ENCODE assay signal across 8 cellular contexts in genomic region chr19:14114854-14115253, GRCh38. TPM values are rescaled to one million over a fixed set of nuclear protein-coding genes. Genes with fewer than 3 reads are reported as not detected.
DNase-seq lines count a peak whose midpoint lies in the region; ATAC-seq, FAIRE-seq and TF ChIP-seq lines count a peak whose summit lies in the region.
"Had no signal": no experiment of that assay in that cellular context is flagged by ENCODE, and none has a peak within 500 bp of the region (broad histone marks: within the 10 kb centered on the region; RNA-seq: fewer than 3 reads in every experiment).

No MANE protein-coding gene starts in this region.

- intact Hi-C loops in kidney (cut with DNase I) = no loop called here

- no peaks in the 10 kb centered on the region for H3K9me3 ChIP-seq in adipocyte (ENCODE audit: control insufficient read depth, low read length)
- no peaks in the 10 kb centered on the region for H3K9me3 ChIP-seq in kidney (ENCODE audit: control insufficient read depth in 1 of 2, low read length in 2 of 2)

- no peaks in the 10 kb centered on the region for H3K27me3 ChIP-seq in adipocyte (replicated peaks; ENCODE audit: control insufficient read depth, insufficient read depth, low read length)

- FAIRE-seq in kidney (lab: Jason Lieb, UNC) = no peak

- no peak overlapping the region for H3K4me3 ChIP-seq in GM12875 (ENCODE audit: low read depth, low read length)
- H3K4me3 ChIP-seq in adipocyte (ENCODE audit: low read length) = no peak overlapping the region
- H3K4me3 ChIP-seq in kidney (ENCODE audit: low read length in 2 of 2) = no peak overlapping the region

- DNase-seq in RKO (ENCODE audit: low spot score) (peak; percentile 55), adipocyte (ENCODE audit: low read depth) (peak; percentile 31), kidney (no peak), T1000 (lab: John Stamatoyannopoulos, UW) (no peak)
- peak; percentile 36 to 44 for DNase-seq in stimulated activated CD8-positive, alpha-beta memory T cell treated with anti-CD3 and anti-CD28 coated beads, Interleukin-2, amount 100 ng/mL, for 48 hours (ENCODE audit: low read depth in 2 of 2)

- H3K9ac ChIP-seq in adipocyte (ENCODE audit: low read length) (peak overlapping the region; percentile 41), kidney (ENCODE audit: low read length in 2 of 2) (no peak overlapping the region)

- peaks cover 3% of the 10 kb centered on the region for H3K36me3 ChIP-seq in adipocyte (ENCODE audit: control insufficient read depth, insufficient read depth, low read length, severe bottlenecking)
- H3K36me3 ChIP-seq in kidney (ENCODE audit: control insufficient read depth in 1 of 2, insufficient read depth in 2 of 2, low read length in 2 of 2) = no peaks in the 10 kb centered on the region

- ATAC-seq in HG03196 (IDR thresholded peaks at IDR 0.05; ENCODE audit: unreplicated experiment) = no peak

- TF ChIP-seq CTCF in GM12875 (IDR thresholded peaks at IDR 0.05; ENCODE audit: borderline replicate concordance, insufficient read depth, low read depth, low read length) = peak; percentile 68
- TF ChIP-seq CTCF in kidney (IDR thresholded peaks at IDR 0.05; ENCODE audit: borderline replicate concordance, extremely low read depth, insufficient read depth) = peak; percentile 32

- peak overlapping the region in 1 of 2 donors; percentile 11 for H3K27ac ChIP-seq in kidney (ENCODE audit: low read depth in 2 of 2, low read length in 2 of 2)

- H3K4me1 ChIP-seq in adipocyte (ENCODE audit: control insufficient read depth, insufficient read depth, low read length) (peaks cover 77% of the 10 kb centered on the region), kidney (ENCODE audit: control insufficient read depth in 1 of 2, insufficient read depth in 1 of 2, low read depth in 1 of 2, low read length in 2 of 2) (peaks cover 36 to 48% of the 10 kb centered on the region in 2 donors)

RNA-seq across cellular contexts. Expression of gene PRKACA, which starts 2.7 kb away (rescaled TPM):
- total RNA-seq in kidney = 92.3 TPM
- 51.4 TPM for polyA plus RNA-seq in kidney (ENCODE audit: insufficient read depth, low read depth, low replicate concordance)

RNA-seq across cellular contexts. Expression of gene ASF1B, which starts 21.5 kb away (rescaled TPM):
- total RNA-seq in kidney = 1.8 TPM
- 0.49 TPM for polyA plus RNA-seq in kidney (ENCODE audit: insufficient read depth, low read depth, low replicate concordance)

RNA-seq across cellular contexts. Expression of gene SAMD1, which starts 24.3 kb away (rescaled TPM):
- 28.3 TPM for total RNA-seq in kidney
- 23.3 TPM for polyA plus RNA-seq in kidney (ENCODE audit: insufficient read depth, low read depth, low replicate concordance)

RNA-seq across cellular contexts. Expression of gene C19orf67, which starts 29.3 kb away (rescaled TPM):
- total RNA-seq in kidney = not detected
- polyA plus RNA-seq in kidney (ENCODE audit: insufficient read depth, low read depth, low replicate concordance) = not detected
- total RNA-seq: activated CD8-positive, alpha-beta memory T cell treated with anti-CD3 and anti-CD28 coated beads for 36 hours had no signal

RNA-seq across cellular contexts. Expression of gene MISP3, which starts 42.3 kb away (rescaled TPM):
- 8.7 TPM for total RNA-seq in kidney
- 32.0 TPM for polyA plus RNA-seq in kidney (ENCODE audit: insufficient read depth, low read depth, low replicate concordance)

Comparison
In these comparisons a context has a peak if more than half of its experiments do, and no peak if none do; other contexts are left out.
1. DNase-seq: peak in RKO (single experiment), adipocyte (single experiment) and stimulated activated CD8-positive, alpha-beta memory T cell treated with anti-CD3 and anti-CD28 coated beads, Interleukin-2, amount 100 ng/mL, for 48 hours (2 of 2); none in kidney (single experiment) and T1000 (single experiment).